In genomic region chr12:120125029-120125428, GRCh38 we compare ENCODE assay signal across 1 cellular context.
A peak's percentile ranks its signal among the peaks of the same experiment; 100 is the strongest.
TF ChIP-seq lines count a peak whose summit lies in the region.

No MANE protein-coding gene starts in this region.

TF ChIP-seq in K562, 482 proteins besides CTCF, POLR2A, EP300 and RAD21:
- no peak for TF ChIP-seq ZNF717 (CRISPR knock-in tag; IDR thresholded peaks at IDR 0.05)
- no peak for TF ChIP-seq NCOA6 (IDR thresholded peaks at IDR 0.05)
- no peak for TF ChIP-seq CHD2 (IDR thresholded peaks at IDR 0.05; ENCODE audit: low read depth, low read length)
- TF ChIP-seq POLR2AphosphoS5 (IDR thresholded peaks at IDR 0.05; ENCODE audit: control insufficient read depth, insufficient read depth, low read depth, low read length): 0 out of 2 replicates have a peak, but pooled peaks have one; percentile 28
